Comparison of ENCODE assay signal across 8 cellular contexts in genomic region chr18:48409591-48410094, GRCh38. TPM values are rescaled to one million over a fixed set of nuclear protein-coding genes. Genes with fewer than 3 reads are reported as not detected.
DNase-seq lines count a peak whose midpoint lies in the region; ATAC-seq and TF ChIP-seq lines count a peak whose summit lies in the region.

No MANE protein-coding gene starts in this region.

- H3K36me3 Mint-ChIP-seq in endothelial cell (ENCODE audit: low read depth, unreplicated experiment), result no peaks in the 10 kb centered on the region

- H3K27me3 ChIP-seq in muscle layer of colon (ENCODE audit: control insufficient read depth in 1 of 2, insufficient read depth in 2 of 2, low read length in 2 of 2), result peaks cover 33 to 61% of the 10 kb centered on the region in 2 donors

- H3K9me3 ChIP-seq in muscle layer of colon (ENCODE audit: low read length), result no peaks in the 10 kb centered on the region

- DNase-seq in ELF-1 (ENCODE audit: low read depth, low spot score) (peak; percentile 57), SW480 (ENCODE audit: low spot score) (peak; percentile 51), endothelial cell (ENCODE audit: low spot score) (peak; percentile 25)

- peaks cover 7% of the 10 kb centered on the region for H3K4me1 Mint-ChIP-seq in endothelial cell (ENCODE audit: unreplicated experiment)

- H3K9me3 Mint-ChIP-seq in endothelial cell (ENCODE audit: unreplicated experiment), result no peaks in the 10 kb centered on the region

- peak overlapping the region; percentile 62 to 71 for H3K4me3 ChIP-seq in muscle layer of colon (ENCODE audit: low read depth in 1 of 2, low read length in 2 of 2)
- H3K4me3 ChIP-seq in urinary bladder (ENCODE audit: low read depth, low read length), result peak overlapping the region; percentile 92

- peaks cover 16% of the 10 kb centered on the region for H3K4me1 ChIP-seq in muscle layer of colon (ENCODE audit: insufficient read depth, low read length)
- peaks cover 4% of the 10 kb centered on the region for H3K4me1 ChIP-seq in urinary bladder (ENCODE audit: insufficient read depth)

- H3K27ac ChIP-seq in muscle layer of colon (ENCODE audit: low read depth, low read length), result peak overlapping the region; percentile 45
- H3K27ac ChIP-seq in urinary bladder (ENCODE audit: low read depth), result peak overlapping the region; percentile 44

- H3K36me3 ChIP-seq in muscle layer of colon (ENCODE audit: insufficient read depth, low read length), result no peaks in the 10 kb centered on the region
- H3K36me3 ChIP-seq in urinary bladder (ENCODE audit: insufficient read depth), result no peaks in the 10 kb centered on the region

- no peak for TF ChIP-seq CTCF in endothelial cell (IDR thresholded peaks at IDR 0.05; ENCODE audit: unreplicated experiment)

- WGBS in urinary bladder, result under 1% methylated on average over 55 of the region's 55 CpGs

- H3K9ac ChIP-seq in muscle layer of colon (ENCODE audit: low read length), result no peak overlapping the region

- H3K27me3 Mint-ChIP-seq in endothelial cell (ENCODE audit: unreplicated experiment), result peaks cover 34% of the 10 kb centered on the region

- no peak overlapping the region for H3K4me3 Mint-ChIP-seq in endothelial cell (ENCODE audit: unreplicated experiment)

- ATAC-seq in HG02852 (IDR thresholded peaks at IDR 0.05; ENCODE audit: unreplicated experiment) (peak; percentile 13), GM18861 (IDR thresholded peaks at IDR 0.05; ENCODE audit: unreplicated experiment) (no peak), HG03097 (IDR thresholded peaks at IDR 0.05; ENCODE audit: low FRiP score, unreplicated experiment) (no peak)

- no peak overlapping the region for H3K27ac Mint-ChIP-seq in endothelial cell (ENCODE audit: unreplicated experiment)

RNA-seq across cellular contexts. Expression of gene ZBTB7C, which starts 0.5 kb away (rescaled TPM):
- 0.67 TPM for total RNA-seq in endothelial cell (ENCODE audit: unreplicated experiment)
- 8.6 TPM for total RNA-seq in urinary bladder
- polyA plus RNA-seq in urinary bladder, result 4.6 TPM
